9 cellular contexts compared by ENCODE assay signal in genomic region chr17:55437165-55437605, GRCh38. TPM values are rescaled to one million over a fixed set of nuclear protein-coding genes. Genes with fewer than 3 reads are reported as not detected.
A peak's percentile ranks its signal among the peaks of the same experiment; 100 is the strongest.
DNase-seq lines count a peak whose midpoint lies in the region; ATAC-seq and TF ChIP-seq lines count a peak whose summit lies in the region.
"Had no signal": no experiment of that assay in that cellular context is flagged by ENCODE, and none has a peak within 500 bp of the region (broad histone marks: within the 10 kb centered on the region; RNA-seq: fewer than 3 reads in every experiment).

No MANE protein-coding gene starts in this region.

- H3K4me3 Mint-ChIP-seq in natural killer cell = no peak overlapping the region

- ATAC-seq in HG02678 (IDR thresholded peaks at IDR 0.05; ENCODE audit: unreplicated experiment) (peak; percentile 63), natural killer cell (no peak)

- H3K36me3 Mint-ChIP-seq in natural killer cell = no peaks in the 10 kb centered on the region

- DNase-seq in DMS 273 (lab: John Stamatoyannopoulos, UW; ENCODE audit: unreplicated experiment) (peak; percentile 49), DMS 273 treated with DMSO at 0.1 percent for 48 hours (lab: John Stamatoyannopoulos, UW) (no peak), MV-4-11 (lab: John Stamatoyannopoulos, UW) (peak; percentile 24), pons (ENCODE audit: low spot score) (peak; percentile 65), NCI-H2029 treated with DMSO at 0.1 percent for 48 hours (lab: John Stamatoyannopoulos, UW) (no peak), natural killer cell (no peak)
- no peak for DNase-seq in activated naive CD4-positive, alpha-beta T cell (lab: John Stamatoyannopoulos, UW)
- DNase-seq: ovary had no signal

- peaks cover 21 to 27% of the 10 kb centered on the region in 2 donors for H3K27me3 Mint-ChIP-seq in natural killer cell (ENCODE audit: low read depth in 2 of 2)

- no peak overlapping the region for H3K27ac Mint-ChIP-seq in natural killer cell

- intact Hi-C loops in natural killer cell (cut with micrococcal nuclease) = no loop called here

- no peaks in the 10 kb centered on the region for H3K9me3 Mint-ChIP-seq in natural killer cell

- no peaks in the 10 kb centered on the region for H3K4me1 Mint-ChIP-seq in natural killer cell

- no peak for TF ChIP-seq CTCF in natural killer cell (IDR thresholded peaks at IDR 0.05)

RNA-seq across cellular contexts. Expression of gene MMD, which starts 15.6 kb away (rescaled TPM):
- total RNA-seq in natural killer cell = 10 to 100 TPM; 18.7 to 33.5 (median 27.9) TPM

Comparison
In these comparisons a context has a peak if more than half of its experiments do, and no peak if none do; other contexts are left out.
1. DNase-seq: peak in DMS 273 (single experiment), MV-4-11 (single experiment) and pons (single experiment); none in DMS 273 treated with DMSO at 0.1 percent for 48 hours (single experiment), NCI-H2029 treated with DMSO at 0.1 percent for 48 hours (single experiment), activated naive CD4-positive, alpha-beta T cell (0 of 4) and natural killer cell (single experiment).